Comparison of ENCODE assay signal across 8 cellular contexts in genomic region chr16:46974352-46974751, GRCh38. TPM values are rescaled to one million over a fixed set of nuclear protein-coding genes. Genes with fewer than 3 reads are reported as not detected.
A peak's percentile ranks its signal among the peaks of the same experiment; 100 is the strongest.
DNase-seq lines count a peak whose midpoint lies in the region; ATAC-seq and TF ChIP-seq lines count a peak whose summit lies in the region.

No MANE protein-coding gene starts in this region.

- DNase-seq in activated CD4-positive, alpha-beta T cell treated with anti-CD3 and anti-CD28 coated beads for 36 hours: peak; percentile 53
- no peak for DNase-seq in activated CD4-positive, alpha-beta T cell treated with anti-CD3 and anti-CD28 coated beads, Interleukin-2, amount 50 U/mL, for 4 hours
- DNase-seq in LNCaP clone FGC (ENCODE audit: low read depth) (no peak), DMS79 treated with DMSO at 0.1 percent for 48 hours (lab: John Stamatoyannopoulos, UW) (no peak)
- peak; percentile 52 for DNase-seq in activated naive CD4-positive, alpha-beta T cell treated with anti-CD3 and anti-CD28 coated beads for 36 hours

- H3K4me3 ChIP-seq in LNCaP clone FGC (ENCODE audit: low read depth, low read length): peak overlapping the region; percentile 79
- peak overlapping the region; percentile 96 for H3K4me3 ChIP-seq in iPS-18a (ENCODE audit: low read length)

- H3K4me3 Mint-ChIP-seq in activated CD4-positive, alpha-beta T cell treated with anti-CD3 and anti-CD28 coated beads for 36 hours: peak overlapping the region; percentile 85
- peak overlapping the region; percentile 93 for H3K4me3 Mint-ChIP-seq in activated naive CD4-positive, alpha-beta T cell treated with anti-CD3 and anti-CD28 coated beads for 36 hours
- peak overlapping the region; percentile 90 for H3K4me3 Mint-ChIP-seq in stimulated activated naive CD8-positive, alpha-beta T cell treated with anti-CD3 and anti-CD28 coated beads, Interleukin-15, Interleukin-2, amounts not matched to agents 100 ng/mL and 50 ng/mL, for 24 hours

- no peak for TF ChIP-seq CTCF in LNCaP clone FGC (IDR thresholded peaks at IDR 0.05; ENCODE audit: control insufficient read depth, extremely low read depth, insufficient read depth)

- peaks cover 19% of the 10 kb centered on the region for H3K36me3 ChIP-seq in iPS-18a (ENCODE audit: control insufficient read depth, low read depth, low read length)

- intact Hi-C loops in activated CD4-positive, alpha-beta T cell treated with anti-CD3 and anti-CD28 coated beads for 36 hours (cut with DNase I, micrococcal nuclease): loop anchor here in 1 of 2 experiments (1.0 to 5.0 kb wide), 2 partner anchors 63 to 1593 kb away; no protein-coding TSS in a partner anchor
- intact Hi-C loops in activated naive CD4-positive, alpha-beta T cell treated with anti-CD3 and anti-CD28 coated beads for 36 hours (cut with micrococcal nuclease): loop anchor here (1.0 to 5.0 kb wide), 6 partner anchors 152 to 1393 kb away; partner anchors contain the start of gene SHCBP1

- H3K27ac ChIP-seq in iPS-18a (ENCODE audit: low read length): no peak overlapping the region

- no peaks in the 10 kb centered on the region for H3K9me3 Mint-ChIP-seq in activated CD4-positive, alpha-beta T cell treated with anti-CD3 and anti-CD28 coated beads for 36 hours (ENCODE audit: low read depth)
- no peaks in the 10 kb centered on the region for H3K9me3 Mint-ChIP-seq in activated naive CD4-positive, alpha-beta T cell treated with anti-CD3 and anti-CD28 coated beads for 36 hours
- H3K9me3 Mint-ChIP-seq in stimulated activated naive CD8-positive, alpha-beta T cell treated with anti-CD3 and anti-CD28 coated beads, Interleukin-15, Interleukin-2, amounts not matched to agents 100 ng/mL and 50 ng/mL, for 24 hours: no peaks in the 10 kb centered on the region

- H3K27me3 Mint-ChIP-seq in activated CD4-positive, alpha-beta T cell treated with anti-CD3 and anti-CD28 coated beads for 36 hours: no peaks in the 10 kb centered on the region
- no peaks in the 10 kb centered on the region for H3K27me3 Mint-ChIP-seq in activated naive CD4-positive, alpha-beta T cell treated with anti-CD3 and anti-CD28 coated beads for 36 hours (ENCODE audit: low read depth)
- no peaks in the 10 kb centered on the region for H3K27me3 Mint-ChIP-seq in stimulated activated naive CD8-positive, alpha-beta T cell treated with anti-CD3 and anti-CD28 coated beads, Interleukin-15, Interleukin-2, amounts not matched to agents 100 ng/mL and 50 ng/mL, for 24 hours

- peak; percentile 49 for ATAC-seq in activated CD4-positive, alpha-beta T cell treated with anti-CD3 and anti-CD28 coated beads for 36 hours
- no peak for ATAC-seq in GM18517 (IDR thresholded peaks at IDR 0.05; ENCODE audit: unreplicated experiment)

- H3K36me3 Mint-ChIP-seq in activated CD4-positive, alpha-beta T cell treated with anti-CD3 and anti-CD28 coated beads for 36 hours (ENCODE audit: low read depth): peaks cover 31% of the 10 kb centered on the region
- H3K36me3 Mint-ChIP-seq in activated naive CD4-positive, alpha-beta T cell treated with anti-CD3 and anti-CD28 coated beads for 36 hours (ENCODE audit: low read depth): peaks cover 22% of the 10 kb centered on the region
- peaks cover 28% of the 10 kb centered on the region for H3K36me3 Mint-ChIP-seq in stimulated activated naive CD8-positive, alpha-beta T cell treated with anti-CD3 and anti-CD28 coated beads, Interleukin-15, Interleukin-2, amounts not matched to agents 100 ng/mL and 50 ng/mL, for 24 hours (ENCODE audit: low read depth)

- H3K4me1 Mint-ChIP-seq in activated CD4-positive, alpha-beta T cell treated with anti-CD3 and anti-CD28 coated beads for 36 hours: peaks cover 49% of the 10 kb centered on the region
- peaks cover 57% of the 10 kb centered on the region for H3K4me1 Mint-ChIP-seq in activated naive CD4-positive, alpha-beta T cell treated with anti-CD3 and anti-CD28 coated beads for 36 hours (ENCODE audit: low read depth)
- peaks cover 57% of the 10 kb centered on the region for H3K4me1 Mint-ChIP-seq in stimulated activated naive CD8-positive, alpha-beta T cell treated with anti-CD3 and anti-CD28 coated beads, Interleukin-15, Interleukin-2, amounts not matched to agents 100 ng/mL and 50 ng/mL, for 24 hours (ENCODE audit: low read depth)

- H3K27me3 ChIP-seq in iPS-18a (ENCODE audit: control insufficient read depth, insufficient read depth, low read length): no peaks in the 10 kb centered on the region

- CTCF ChIA-PET in activated CD4-positive, alpha-beta T cell treated with anti-CD3 and anti-CD28 coated beads for 36 hours (lab: Charles Lee): interaction anchor here (1.0 to 2.6 kb wide), 8 partner anchors 13 to 300 kb away, joined by 3 to 13 read pairs (median 4); no protein-coding TSS in a partner anchor
- CTCF ChIA-PET in activated naive CD4-positive, alpha-beta T cell treated with anti-CD3 and anti-CD28 coated beads for 36 hours (lab: Charles Lee): interaction anchor here (0.5 to 1.9 kb wide), 6 partner anchors 13 to 150 kb away, joined by 3 to 5 read pairs (median 4); no protein-coding TSS in a partner anchor

- POLR2A ChIA-PET in activated CD4-positive, alpha-beta T cell treated with anti-CD3 and anti-CD28 coated beads for 36 hours (lab: Charles Lee): interaction anchor here (1.1 kb wide), 1 partner anchor 63 kb away, joined by 3 read pairs; no protein-coding TSS in a partner anchor

- H3K4me1 ChIP-seq in iPS-18a (ENCODE audit: control insufficient read depth, low read depth, low read length): peaks cover 6% of the 10 kb centered on the region

- no peaks in the 10 kb centered on the region for H3K9me3 ChIP-seq in iPS-18a (ENCODE audit: control insufficient read depth, low read depth, low read length)

- peak overlapping the region; percentile 99 for H3K27ac Mint-ChIP-seq in activated CD4-positive, alpha-beta T cell treated with anti-CD3 and anti-CD28 coated beads for 36 hours
- H3K27ac Mint-ChIP-seq in activated naive CD4-positive, alpha-beta T cell treated with anti-CD3 and anti-CD28 coated beads for 36 hours: peak overlapping the region; percentile 98
- H3K27ac Mint-ChIP-seq in stimulated activated naive CD8-positive, alpha-beta T cell treated with anti-CD3 and anti-CD28 coated beads, Interleukin-15, Interleukin-2, amounts not matched to agents 100 ng/mL and 50 ng/mL, for 24 hours: peak overlapping the region; percentile 95

- H3K9ac ChIP-seq in iPS-18a (ENCODE audit: low read length): peak overlapping the region; percentile 84

RNA-seq across cellular contexts. Expression of gene DNAJA2, which starts 0.9 kb away (rescaled TPM):
- 10 to 100 TPM; 57.2 to 71.2 TPM for total RNA-seq in activated CD4-positive, alpha-beta T cell treated with anti-CD3 and anti-CD28 coated beads for 36 hours
- 10 to 100 TPM; 56.9 to 59.9 TPM for total RNA-seq in activated naive CD4-positive, alpha-beta T cell treated with anti-CD3 and anti-CD28 coated beads for 36 hours

Comparison
In these comparisons a context has a peak if more than half of its experiments do, and no peak if none do; other contexts are left out.
1. DNase-seq: peak in activated CD4-positive, alpha-beta T cell treated with anti-CD3 and anti-CD28 coated beads for 36 hours (single experiment) and activated naive CD4-positive, alpha-beta T cell treated with anti-CD3 and anti-CD28 coated beads for 36 hours (single experiment); none in activated CD4-positive, alpha-beta T cell treated with anti-CD3 and anti-CD28 coated beads, Interleukin-2, amount 50 U/mL, for 4 hours (0 of 2), LNCaP clone FGC (single experiment) and DMS79 treated with DMSO at 0.1 percent for 48 hours (single experiment).
2. Peak in every context shown above with its lines, with median percentiles within 50 percentile points of each other: H3K27ac Mint-ChIP-seq and H3K4me3 Mint-ChIP-seq.